Comparison of ENCODE assay signal across 8 cellular contexts in genomic region chr11:6438979-6439571, GRCh38. TPM values are rescaled to one million over a fixed set of nuclear protein-coding genes. Genes with fewer than 3 reads are reported as not detected.
A peak's percentile ranks its signal among the peaks of the same experiment; 100 is the strongest.
DNase-seq lines count a peak whose midpoint lies in the region; ATAC-seq, FAIRE-seq and TF ChIP-seq lines count a peak whose summit lies in the region.

No MANE protein-coding gene starts in this region.

- peaks cover 4% of the 10 kb centered on the region for H3K4me1 Mint-ChIP-seq in activated CD4-positive, alpha-beta memory T cell treated with anti-CD3 and anti-CD28 coated beads, Interleukin-2, amount 10 ng/mL, durations not matched to agents 7 days and 5 days
- H3K4me1 Mint-ChIP-seq in nephron progenitor cell: no peaks in the 10 kb centered on the region

- H3K36me3 Mint-ChIP-seq in activated CD4-positive, alpha-beta memory T cell treated with anti-CD3 and anti-CD28 coated beads, Interleukin-2, amount 10 ng/mL, durations not matched to agents 7 days and 5 days (ENCODE audit: low read depth): no peaks in the 10 kb centered on the region
- H3K36me3 Mint-ChIP-seq in nephron progenitor cell (ENCODE audit: low read depth): no peaks in the 10 kb centered on the region

- CTCF ChIA-PET in activated CD4-positive, alpha-beta memory T cell treated with anti-CD3 and anti-CD28 coated beads, Interleukin-2, amount 10 ng/mL, durations not matched to agents 7 days and 5 days (lab: Charles Lee): interaction anchor here (1.0 to 10.3 kb wide), 9 partner anchors 8 to 66 kb away, joined by 3 to 510 read pairs (median 5); partner anchors contain the start of genes APBB1, ARFIP2, SMPD1 and TIMM10B

- no peak overlapping the region for H3K27ac Mint-ChIP-seq in activated CD4-positive, alpha-beta memory T cell treated with anti-CD3 and anti-CD28 coated beads, Interleukin-2, amount 10 ng/mL, durations not matched to agents 7 days and 5 days
- H3K27ac Mint-ChIP-seq in nephron progenitor cell: no peak overlapping the region

- no peaks in the 10 kb centered on the region for H3K27me3 Mint-ChIP-seq in activated CD4-positive, alpha-beta memory T cell treated with anti-CD3 and anti-CD28 coated beads, Interleukin-2, amount 10 ng/mL, durations not matched to agents 7 days and 5 days
- peaks cover under 1% of the 10 kb centered on the region for H3K27me3 Mint-ChIP-seq in nephron progenitor cell (ENCODE audit: low read depth, poor library complexity)

- peak; percentile 56 for TF ChIP-seq CTCF in nephron progenitor cell (IDR thresholded peaks at IDR 0.05)

- POLR2A ChIA-PET in activated CD4-positive, alpha-beta memory T cell treated with anti-CD3 and anti-CD28 coated beads, Interleukin-2, amount 10 ng/mL, durations not matched to agents 7 days and 5 days (lab: Charles Lee): interaction anchor here (0.9 to 2.6 kb wide), 6 partner anchors 20 to 60 kb away, joined by 3 to 14 read pairs (median 5); partner anchors contain the start of genes ARFIP2, SMPD1 and TIMM10B

- ATAC-seq in HG03135 (IDR thresholded peaks at IDR 0.05; ENCODE audit: unreplicated experiment) (no peak), HG02798 (IDR thresholded peaks at IDR 0.05; ENCODE audit: poor library complexity, unreplicated experiment) (no peak)

- no peaks in the 10 kb centered on the region for H3K9me3 Mint-ChIP-seq in activated CD4-positive, alpha-beta memory T cell treated with anti-CD3 and anti-CD28 coated beads, Interleukin-2, amount 10 ng/mL, durations not matched to agents 7 days and 5 days
- no peaks in the 10 kb centered on the region for H3K9me3 Mint-ChIP-seq in nephron progenitor cell

- DNase-seq in AG08396 (ENCODE audit: low spot score) (peak; percentile 70), GM12891 (ENCODE audit: insufficient read length, low spot score) (no peak), NCI-H2196 treated with DMSO at 0.1 percent for 48 hours (lab: John Stamatoyannopoulos, UW; ENCODE audit: unreplicated experiment) (peak; percentile 64), fibroblast of gingiva (ENCODE audit: low read depth) (peak; percentile 44), nephron progenitor cell (peak; percentile 51)
- DNase-seq in activated CD4-positive, alpha-beta memory T cell treated with anti-CD3 and anti-CD28 coated beads, Interleukin-2, amount 10 ng/mL, durations not matched to agents 7 days and 5 days: peak; percentile 32

- FAIRE-seq in GM12891 (lab: Jason Lieb, UNC): peak; percentile 82

- no peak for TF ChIP-seq POLR2A in GM12891 (IDR thresholded peaks at IDR 0.05; ENCODE audit: low read depth, low read length)

- H3K4me3 Mint-ChIP-seq in activated CD4-positive, alpha-beta memory T cell treated with anti-CD3 and anti-CD28 coated beads, Interleukin-2, amount 10 ng/mL, durations not matched to agents 7 days and 5 days: no peak overlapping the region
- no peak overlapping the region for H3K4me3 Mint-ChIP-seq in nephron progenitor cell

TF ChIP-seq in GM12891, 5 proteins besides CTCF, POLR2A, EP300 and RAD21:
- TF ChIP-seq SPI1 (IDR thresholded peaks at IDR 0.05; ENCODE audit: low read depth, low read length): no peak
- TF ChIP-seq TAF1 (IDR thresholded peaks at IDR 0.05; ENCODE audit: low read depth, low read length): no peak
- TF ChIP-seq PAX5 (IDR thresholded peaks at IDR 0.05; ENCODE audit: insufficient read depth, low read length, severe bottlenecking): no peak
- TF ChIP-seq POU2F2 (IDR thresholded peaks at IDR 0.05; ENCODE audit: low read depth, low read length): no peak
- TF ChIP-seq POLR2AphosphoS5 (IDR thresholded peaks at IDR 0.05; ENCODE audit: low read depth, low read length): no peak

RNA-seq across cellular contexts. Expression of gene HPX, which starts 1.7 kb away (rescaled TPM):
- polyA plus RNA-seq in GM12891 (2012; ENCODE audit: low read depth, missing spikeins): 11.3 TPM
- under 1 TPM in 1 of 2 experiments, not detected in 1; 0.18 TPM for total RNA-seq in activated CD4-positive, alpha-beta memory T cell treated with anti-CD3 and anti-CD28 coated beads, Interleukin-2, amount 10 ng/mL, durations not matched to agents 7 days and 5 days

RNA-seq across cellular contexts. Expression of gene APBB1, which starts 20.2 kb away (rescaled TPM):
- polyA plus RNA-seq in GM12891 (2012; ENCODE audit: low read depth, missing spikeins): 16.0 TPM
- 10 to 100 TPM; 56.0 to 57.6 TPM for total RNA-seq in activated CD4-positive, alpha-beta memory T cell treated with anti-CD3 and anti-CD28 coated beads, Interleukin-2, amount 10 ng/mL, durations not matched to agents 7 days and 5 days

RNA-seq across cellular contexts. Expression of gene TRIM3, which starts 34.7 kb away (rescaled TPM):
- polyA plus RNA-seq in GM12891 (2012; ENCODE audit: low read depth, missing spikeins): 3.9 TPM
- 1 to 10 TPM; 7.9 to 9.9 TPM for total RNA-seq in activated CD4-positive, alpha-beta memory T cell treated with anti-CD3 and anti-CD28 coated beads, Interleukin-2, amount 10 ng/mL, durations not matched to agents 7 days and 5 days

RNA-seq across cellular contexts. Expression of gene ARFIP2, which starts 42.1 kb away (rescaled TPM):
- polyA plus RNA-seq in GM12891 (2012; ENCODE audit: low read depth, missing spikeins): 34.4 TPM
- 10 to 100 TPM; 38.5 to 39.2 TPM for total RNA-seq in activated CD4-positive, alpha-beta memory T cell treated with anti-CD3 and anti-CD28 coated beads, Interleukin-2, amount 10 ng/mL, durations not matched to agents 7 days and 5 days

RNA-seq across cellular contexts. Expression of gene TIMM10B, which starts 42.2 kb away (rescaled TPM):
- 26.1 TPM for polyA plus RNA-seq in GM12891 (2012; ENCODE audit: low read depth, missing spikeins)
- total RNA-seq in activated CD4-positive, alpha-beta memory T cell treated with anti-CD3 and anti-CD28 coated beads, Interleukin-2, amount 10 ng/mL, durations not matched to agents 7 days and 5 days: 10 to 100 TPM; 39.0 to 40.5 TPM
